Comparison of ENCODE assay signal across 16 cellular contexts in the genomic region with DNA sequence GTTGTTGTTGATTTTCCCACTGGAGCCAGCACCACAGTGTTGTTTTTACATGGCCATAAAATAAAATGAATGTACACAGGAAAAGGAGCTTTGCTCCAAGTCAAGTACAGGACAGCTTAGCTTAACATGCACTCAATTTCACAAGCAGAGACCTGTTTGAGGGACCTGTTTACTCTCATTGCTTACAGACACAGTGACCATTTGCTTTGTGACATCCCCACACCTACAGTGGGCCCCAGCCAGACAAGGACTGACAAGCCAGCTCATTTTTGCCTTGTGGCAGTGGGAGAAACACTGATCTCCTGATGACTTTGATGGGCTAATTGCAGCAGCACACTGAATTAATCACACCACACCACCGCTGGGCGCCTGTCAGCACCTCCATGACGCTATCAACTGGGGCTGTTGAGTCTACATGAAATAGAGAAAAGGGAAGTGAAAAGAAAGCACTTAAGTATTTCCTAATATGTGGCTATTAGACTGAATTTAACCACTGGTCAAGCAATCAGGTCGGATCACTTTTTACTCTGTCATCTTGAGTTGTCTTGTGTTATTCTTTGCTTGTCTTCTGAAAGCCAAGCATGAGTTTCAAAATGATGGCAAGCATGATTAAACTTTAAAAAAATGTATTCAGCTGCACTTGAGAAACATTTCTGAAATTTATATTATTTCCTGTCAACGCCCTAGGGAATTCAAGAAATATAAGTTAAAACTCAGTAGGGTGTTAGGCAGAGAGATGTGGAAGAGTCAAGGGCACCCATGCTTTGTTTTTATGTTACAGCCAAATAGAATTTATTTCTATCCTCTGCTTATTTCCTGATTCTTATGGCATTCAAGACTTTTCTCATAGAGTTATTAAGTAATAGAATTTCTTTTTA.
DNase-seq lines count a peak whose midpoint lies in the region; ATAC-seq, FAIRE-seq and TF ChIP-seq lines count a peak whose summit lies in the region.
"Had no signal": no experiment of that assay in that cellular context is flagged by ENCODE, and none has a peak within 500 bp of the region (broad histone marks: within the 10 kb centered on the region; RNA-seq: fewer than 3 reads in every experiment).

No MANE protein-coding gene starts in this region.

- H3K23ac ChIP-seq in mesenchymal stem cell (ENCODE audit: low read length in 2 of 2): no peak overlapping the region

- H2BK120ac ChIP-seq in mesenchymal stem cell (ENCODE audit: low read depth, low read length): no peak overlapping the region

- H3K27ac Mint-ChIP-seq in immature natural killer cell: no peak overlapping the region
- H3K27ac Mint-ChIP-seq: activated CD4-positive, alpha-beta T cell treated with anti-CD3 and anti-CD28 coated beads, Interleukin-2, amount 10 ng/mL, durations not matched to agents 7 days and 5 days; activated T-helper 17 cell treated with anti-CD3 and anti-CD28 coated beads, Interleukin-2, amount 50 U/mL, for 72 hours; IgD-negative memory B cell; nephron had no signal

- H3K4me3 ChIP-seq in mesenchymal stem cell (ENCODE audit: insufficient read depth in 1 of 2, low read depth in 1 of 2, low read length in 2 of 2) (no peak overlapping the region), brain microvascular endothelial cell (ENCODE audit: low read depth, low read length) (no peak overlapping the region)
- H3K4me3 ChIP-seq: PC-9 had no signal

- no peak overlapping the region for H2BK5ac ChIP-seq in mesenchymal stem cell (ENCODE audit: low read depth, low read length, poor library complexity, severe bottlenecking)

- H3K27me3 ChIP-seq in mesenchymal stem cell (ENCODE audit: control insufficient read depth in 1 of 2, insufficient read depth in 1 of 2, low read length in 2 of 2): no peaks in the 10 kb centered on the region
- no peaks in the 10 kb centered on the region for H3K27me3 ChIP-seq in brain microvascular endothelial cell (replicated peaks)

- no peaks in the 10 kb centered on the region for H3K36me3 ChIP-seq in mesenchymal stem cell (ENCODE audit: control insufficient read depth in 1 of 2, insufficient read depth in 2 of 2, low read depth in 1 of 2, low read length in 2 of 2)
- no peaks in the 10 kb centered on the region for H3K36me3 ChIP-seq in brain microvascular endothelial cell (replicated peaks)

- no peaks in the 10 kb centered on the region for H3K36me3 Mint-ChIP-seq in immature natural killer cell

- H3K27ac ChIP-seq in mesenchymal stem cell (ENCODE audit: low read length, poor library complexity, severe bottlenecking) (no peak overlapping the region), brain microvascular endothelial cell (no peak overlapping the region)
- H3K27ac ChIP-seq: PC-9 had no signal

- H3K9me3 Mint-ChIP-seq in immature natural killer cell: peaks cover 3 to 33% (median 14%) of the 10 kb centered on the region in 6 donors
- H3K9me3 Mint-ChIP-seq: activated CD4-positive, alpha-beta T cell treated with anti-CD3 and anti-CD28 coated beads, Interleukin-2, amount 10 ng/mL, durations not matched to agents 7 days and 5 days; nephron had no signal

- no peak overlapping the region for H3K14ac ChIP-seq in mesenchymal stem cell (ENCODE audit: low read length in 2 of 2)

- TF ChIP-seq CTCF in brain microvascular endothelial cell (IDR thresholded peaks at IDR 0.05; ENCODE audit: low read depth, low read length, missing control alignments): no peak

- in situ Hi-C loops in brain microvascular endothelial cell (cut with HindIII; ENCODE audit: low pct_ligation_motif_present, low sequenced_read_pairs): no loop called here

- H2BK12ac ChIP-seq in mesenchymal stem cell (ENCODE audit: low read length in 2 of 2): no peak overlapping the region

- DNase-seq in NAMALWA (ENCODE audit: low spot score) (peak; percentile 10), mesenchymal stem cell (peak; percentile 59), immature natural killer cell (no peak), NCI-H526 treated with DMSO at 0.1 percent for 48 hours (lab: John Stamatoyannopoulos, UW) (no peak), brain microvascular endothelial cell (no peak), frontal cortex (ENCODE audit: low spot score in 2 of 2) (no peak)
- DNase-seq: activated CD4-positive, alpha-beta T cell treated with anti-CD3 and anti-CD28 coated beads, Interleukin-2, amount 10 ng/mL, durations not matched to agents 7 days and 5 days; COR-L47; effector memory CD4-positive, alpha-beta T cell; NCI-H2107; PC-9 had no signal

- H4K8ac ChIP-seq in mesenchymal stem cell (ENCODE audit: low read length): no peak overlapping the region

- H3K4me1 Mint-ChIP-seq in immature natural killer cell: no peaks in the 10 kb centered on the region
- H3K4me1 Mint-ChIP-seq: activated CD4-positive, alpha-beta T cell treated with anti-CD3 and anti-CD28 coated beads, Interleukin-2, amount 10 ng/mL, durations not matched to agents 7 days and 5 days; activated T-helper 17 cell treated with anti-CD3 and anti-CD28 coated beads, Interleukin-2, amount 50 U/mL, for 72 hours; nephron had no signal

- ATAC-seq in GM18861 (IDR thresholded peaks at IDR 0.05; ENCODE audit: unreplicated experiment) (peak; percentile 71), GM21447 (IDR thresholded peaks at IDR 0.05; ENCODE audit: unreplicated experiment) (peak; percentile 61)
- ATAC-seq: activated T-helper 17 cell treated with anti-CD3 and anti-CD28 coated beads, Interleukin-2, amount 50 U/mL, for 72 hours had no signal

- no peaks in the 10 kb centered on the region for H3K27me3 Mint-ChIP-seq in immature natural killer cell (ENCODE audit: low read depth in 3 of 3)
- H3K27me3 Mint-ChIP-seq: activated CD4-positive, alpha-beta T cell treated with anti-CD3 and anti-CD28 coated beads, Interleukin-2, amount 10 ng/mL, durations not matched to agents 7 days and 5 days; activated T-helper 17 cell treated with anti-CD3 and anti-CD28 coated beads, Interleukin-2, amount 50 U/mL, for 72 hours had no signal

- no peak for FAIRE-seq in frontal cortex (lab: Jason Lieb, UNC)

- H3K4me3 Mint-ChIP-seq in immature natural killer cell: no peak overlapping the region
- H3K4me3 Mint-ChIP-seq: activated CD4-positive, alpha-beta T cell treated with anti-CD3 and anti-CD28 coated beads, Interleukin-2, amount 10 ng/mL, durations not matched to agents 7 days and 5 days; activated T-helper 17 cell treated with anti-CD3 and anti-CD28 coated beads, Interleukin-2, amount 50 U/mL, for 72 hours; IgD-negative memory B cell; nephron had no signal

- H2AFZ ChIP-seq in mesenchymal stem cell (ENCODE audit: low read depth, low read length): no peak overlapping the region
- H2AFZ ChIP-seq: PC-9 had no signal

- 25% methylated on average over 4 of the region's 5 CpGs for WGBS in mesenchymal stem cell

- H2BK15ac ChIP-seq in mesenchymal stem cell (ENCODE audit: low read depth, poor library complexity, severe bottlenecking): no peak overlapping the region

- no peaks in the 10 kb centered on the region for H3K79me1 ChIP-seq in mesenchymal stem cell (replicated peaks; ENCODE audit: low read length, poor library complexity, severe bottlenecking)

- H4K91ac ChIP-seq in mesenchymal stem cell (ENCODE audit: low read length): no peak overlapping the region

- H3K9me3 ChIP-seq in mesenchymal stem cell (ENCODE audit: control insufficient read depth, low read length): peaks cover 4% of the 10 kb centered on the region

- H3K4me2 ChIP-seq in mesenchymal stem cell (ENCODE audit: low read length, poor library complexity, severe bottlenecking): no peak overlapping the region
- H3K4me2 ChIP-seq: PC-9 had no signal

- H2AK5ac ChIP-seq in mesenchymal stem cell (ENCODE audit: low read length, severe bottlenecking): no peak overlapping the region

- H3K4ac ChIP-seq in mesenchymal stem cell (ENCODE audit: low read depth in 1 of 2, low read length in 2 of 2): no peak overlapping the region

- no peak overlapping the region for H3K18ac ChIP-seq in mesenchymal stem cell (ENCODE audit: low read depth in 1 of 2, low read length in 2 of 2)

- H3K4me1 ChIP-seq in mesenchymal stem cell (ENCODE audit: control insufficient read depth, insufficient read depth, low read depth, low read length): no peaks in the 10 kb centered on the region

- H3K9ac ChIP-seq in mesenchymal stem cell (ENCODE audit: low read length): no peak overlapping the region

Comparison
In these comparisons a context has a peak if more than half of its experiments do, and no peak if none do; other contexts are left out.
1. DNase-seq: peak in NAMALWA (single experiment) and mesenchymal stem cell (single experiment); none in immature natural killer cell (0 of 3), NCI-H526 treated with DMSO at 0.1 percent for 48 hours (single experiment), brain microvascular endothelial cell (single experiment) and frontal cortex (0 of 2).